14 cellular contexts compared by ENCODE assay signal in genomic region chr4:122997463-122998101, GRCh38.
DNase-seq lines count a peak whose midpoint lies in the region; ATAC-seq lines count a peak whose summit lies in the region.
"Had no signal": no experiment of that assay in that cellular context is flagged by ENCODE, and none has a peak within 500 bp of the region (broad histone marks: within the 10 kb centered on the region; RNA-seq: fewer than 3 reads in every experiment).

No MANE protein-coding gene starts in this region.

- H3K4me1 ChIP-seq in aorta (ENCODE audit: control insufficient read depth in 1 of 2, insufficient read depth in 2 of 2, low read length in 2 of 2), result no peaks in the 10 kb centered on the region

- peaks cover 6% of the 10 kb centered on the region for H3K4me1 Mint-ChIP-seq in activated CD4-positive, alpha-beta T cell treated with anti-CD3 and anti-CD28 coated beads for 36 hours
- H3K4me1 Mint-ChIP-seq in stimulated activated effector memory CD8-positive, alpha-beta T cell treated with anti-CD3 and anti-CD28 coated beads, Interleukin-12 subunit alpha, Interleukin-12 subunit beta, amount 100 ng/mL, for 72 hours, result peaks cover under 1% of the 10 kb centered on the region
- H3K4me1 Mint-ChIP-seq: naive B cell had no signal

- no peaks in the 10 kb centered on the region for H3K9me3 Mint-ChIP-seq in activated CD4-positive, alpha-beta T cell treated with anti-CD3 and anti-CD28 coated beads for 36 hours (ENCODE audit: low read depth)
- peaks cover 3% of the 10 kb centered on the region for H3K9me3 Mint-ChIP-seq in stimulated activated effector memory CD8-positive, alpha-beta T cell treated with anti-CD3 and anti-CD28 coated beads, Interleukin-12 subunit alpha, Interleukin-12 subunit beta, amount 100 ng/mL, for 72 hours

- intact Hi-C loops in activated CD4-positive, alpha-beta T cell treated with anti-CD3 and anti-CD28 coated beads for 36 hours (cut with DNase I, micrococcal nuclease), result no loop called here
- intact Hi-C loops in aorta (cut with DNase I), result no loop called here

- H3K27ac Mint-ChIP-seq in activated CD4-positive, alpha-beta T cell treated with anti-CD3 and anti-CD28 coated beads for 36 hours, result no peak overlapping the region
- H3K27ac Mint-ChIP-seq in stimulated activated effector memory CD8-positive, alpha-beta T cell treated with anti-CD3 and anti-CD28 coated beads, Interleukin-12 subunit alpha, Interleukin-12 subunit beta, amount 100 ng/mL, for 72 hours, result no peak overlapping the region

- H3K36me3 Mint-ChIP-seq in activated CD4-positive, alpha-beta T cell treated with anti-CD3 and anti-CD28 coated beads for 36 hours (ENCODE audit: low read depth), result peaks cover 32% of the 10 kb centered on the region
- H3K36me3 Mint-ChIP-seq in stimulated activated effector memory CD8-positive, alpha-beta T cell treated with anti-CD3 and anti-CD28 coated beads, Interleukin-12 subunit alpha, Interleukin-12 subunit beta, amount 100 ng/mL, for 72 hours, result no peaks in the 10 kb centered on the region

- POLR2A ChIA-PET in activated CD4-positive, alpha-beta T cell treated with anti-CD3 and anti-CD28 coated beads for 36 hours (lab: Charles Lee), result no interaction called here

- no peak overlapping the region for H3K4me3 ChIP-seq in aorta (ENCODE audit: low read length in 2 of 2)
- H3K4me3 ChIP-seq: adrenal gland, gastroesophageal sphincter had no signal

- peak; percentile 44 for ATAC-seq in activated CD4-positive, alpha-beta T cell treated with anti-CD3 and anti-CD28 coated beads for 36 hours
- ATAC-seq in HG02610 (IDR thresholded peaks at IDR 0.05; ENCODE audit: unreplicated experiment), result peak; percentile 78
- ATAC-seq in HG03558 (IDR thresholded peaks at IDR 0.05; ENCODE audit: extremely low read depth, unreplicated experiment), result peak; percentile 95
- peak; percentile 74 for ATAC-seq in stimulated activated effector memory CD8-positive, alpha-beta T cell treated with anti-CD3 and anti-CD28 coated beads, Interleukin-12 subunit alpha, Interleukin-12 subunit beta, amount 100 ng/mL, for 72 hours
- ATAC-seq in aorta (ENCODE audit: low FRiP score), result no peak
- ATAC-seq: gastroesophageal sphincter, Panc1 had no signal

- no peaks in the 10 kb centered on the region for H3K36me3 ChIP-seq in aorta (ENCODE audit: control insufficient read depth in 1 of 2, insufficient read depth in 2 of 2, low read length in 1 of 2)
- H3K36me3 ChIP-seq: adrenal gland, gastroesophageal sphincter had no signal

- no peak overlapping the region for H3K4me3 Mint-ChIP-seq in activated CD4-positive, alpha-beta T cell treated with anti-CD3 and anti-CD28 coated beads for 36 hours
- H3K4me3 Mint-ChIP-seq in stimulated activated effector memory CD8-positive, alpha-beta T cell treated with anti-CD3 and anti-CD28 coated beads, Interleukin-12 subunit alpha, Interleukin-12 subunit beta, amount 100 ng/mL, for 72 hours, result no peak overlapping the region
- H3K4me3 Mint-ChIP-seq: naive B cell had no signal

- H3K27ac ChIP-seq in aorta (ENCODE audit: low read depth in 1 of 2, low read length in 2 of 2), result no peak overlapping the region
- H3K27ac ChIP-seq: adrenal gland, gastroesophageal sphincter had no signal

- H3K27me3 Mint-ChIP-seq in activated CD4-positive, alpha-beta T cell treated with anti-CD3 and anti-CD28 coated beads for 36 hours, result no peaks in the 10 kb centered on the region
- H3K27me3 Mint-ChIP-seq: naive B cell had no signal

- CTCF ChIA-PET in activated CD4-positive, alpha-beta T cell treated with anti-CD3 and anti-CD28 coated beads for 36 hours (lab: Charles Lee), result no interaction called here

- DNase-seq in activated CD4-positive, alpha-beta T cell treated with anti-CD3 and anti-CD28 coated beads for 36 hours, result no peak
- no peak for DNase-seq in activated CD4-positive, alpha-beta T cell treated with anti-CD3 and anti-CD28 coated beads for 1 hour
- no peak for DNase-seq in stimulated activated effector memory CD8-positive, alpha-beta T cell treated with anti-CD3 and anti-CD28 coated beads, Interleukin-12 subunit alpha, Interleukin-12 subunit beta, amount 100 ng/mL, for 72 hours (ENCODE audit: low spot score in 2 of 2)
- DNase-seq in NCI-H524 (lab: John Stamatoyannopoulos, UW) (no peak), aorta (no peak), DMS114 treated with DMSO at 0.1 percent for 48 hours (lab: John Stamatoyannopoulos, UW; ENCODE audit: unreplicated experiment) (no peak)
- DNase-seq: adrenal gland, Calu3, Kasumi-1, naive B cell had no signal

- no peaks in the 10 kb centered on the region for H3K27me3 ChIP-seq in aorta (ENCODE audit: control insufficient read depth in 1 of 2, insufficient read depth in 2 of 2, low read length in 1 of 2)
- H3K27me3 ChIP-seq: adrenal gland, gastroesophageal sphincter had no signal

- 78 to 85% methylated on average over 2 of the region's 2 CpGs for WGBS in aorta, 2 donors

- H3K9me3 ChIP-seq in aorta (ENCODE audit: control insufficient read depth, low read length), result no peaks in the 10 kb centered on the region
- H3K9me3 ChIP-seq: adrenal gland, gastroesophageal sphincter had no signal
